ENCODE assay signal across 12 cellular contexts in the genomic region with DNA sequence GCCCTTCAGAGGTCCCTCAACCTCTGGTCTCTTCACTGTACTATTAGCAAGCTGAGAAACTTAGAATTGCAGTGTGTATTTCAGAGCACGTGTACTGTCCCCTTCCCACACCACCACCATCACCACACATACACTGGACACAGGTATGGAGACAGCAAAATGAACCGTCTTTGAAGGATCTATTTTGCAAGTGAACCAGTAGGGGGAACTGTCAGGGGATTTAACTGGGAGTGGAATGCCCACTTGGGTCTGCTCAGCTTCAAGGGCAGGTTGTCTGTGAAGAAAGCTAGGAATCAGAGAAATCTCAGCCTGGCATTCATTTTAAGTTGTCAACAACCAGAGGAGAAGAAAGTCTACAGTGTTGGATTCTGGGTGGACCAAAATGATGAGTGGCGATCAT.
DNase-seq lines count a peak whose midpoint lies in the region; ATAC-seq, FAIRE-seq and TF ChIP-seq lines count a peak whose summit lies in the region.
"Had no signal": no experiment of that assay in that cellular context is flagged by ENCODE, and none has a peak within 500 bp of the region (broad histone marks: within the 10 kb centered on the region; RNA-seq: fewer than 3 reads in every experiment).

No MANE protein-coding gene starts in this region.

- H3K4ac ChIP-seq in mesenchymal stem cell (ENCODE audit: low read depth in 1 of 2, low read length in 2 of 2): no peak overlapping the region

- TF ChIP-seq CTCF in A549 (IDR thresholded peaks at IDR 0.05): 0 out of 3 replicates have a peak, but pooled peaks have one; percentile 9
- TF ChIP-seq CTCF in heart right ventricle (IDR thresholded peaks at IDR 0.05): peak in 3 of 9 donors; percentile 32 to 39 (median 39)

- H2AFZ ChIP-seq in mesenchymal stem cell (ENCODE audit: low read depth, low read length): no peak overlapping the region

- H3K4me2 ChIP-seq in A549 (no peak overlapping the region), mesenchymal stem cell (ENCODE audit: low read length, poor library complexity, severe bottlenecking) (no peak overlapping the region)

- H3K4me1 ChIP-seq in A549 (no peaks in the 10 kb centered on the region), mesenchymal stem cell (ENCODE audit: control insufficient read depth, insufficient read depth, low read depth, low read length) (no peaks in the 10 kb centered on the region), heart right ventricle (peaks cover 10 to 74% (median 62%) of the 10 kb centered on the region in 9 donors)

- no peak for FAIRE-seq in A549 (lab: Jason Lieb, UNC)
- peak; percentile 56 for FAIRE-seq in GM12892 (lab: Jason Lieb, UNC)

- no peak for TF ChIP-seq EP300 in A549 (IDR thresholded peaks at IDR 0.05)

- H2BK12ac ChIP-seq in mesenchymal stem cell (ENCODE audit: low read length in 2 of 2): no peak overlapping the region

- intact Hi-C loops in heart right ventricle (cut with DNase I): loop anchor here in 2 of 10 donors (5.0 to 10.0 kb wide), 2 partner anchors 169 to 171 kb away; no protein-coding TSS in a partner anchor

- POLR2A ChIA-PET in A549 (lab: Yijun Ruan, JAX): no interaction called here

- H2BK5ac ChIP-seq in mesenchymal stem cell (ENCODE audit: low read depth, low read length, poor library complexity, severe bottlenecking): no peak overlapping the region

- H3K23ac ChIP-seq in mesenchymal stem cell (ENCODE audit: low read length in 2 of 2): no peak overlapping the region

- no peak overlapping the region for H2BK120ac ChIP-seq in mesenchymal stem cell (ENCODE audit: low read depth, low read length)

- H4K8ac ChIP-seq in mesenchymal stem cell (ENCODE audit: low read length): no peak overlapping the region

- CTCF ChIA-PET in A549 (lab: Yijun Ruan, JAX): interaction anchor here (1.7 kb wide), 1 partner anchor 11 kb away, joined by 6 read pairs; no protein-coding TSS in a partner anchor

- H3K9me3 ChIP-seq in A549: no peaks in the 10 kb centered on the region
- no peaks in the 10 kb centered on the region for H3K9me3 ChIP-seq in mesenchymal stem cell (ENCODE audit: control insufficient read depth, low read length)
- no peaks in the 10 kb centered on the region for H3K9me3 ChIP-seq in heart right ventricle
- H3K9me3 ChIP-seq: MG63 had no signal

- H3K27me3 ChIP-seq in mesenchymal stem cell (ENCODE audit: control insufficient read depth in 1 of 2, insufficient read depth in 1 of 2, low read length in 2 of 2): no peaks in the 10 kb centered on the region
- H3K27me3 ChIP-seq in heart right ventricle: no peaks in the 10 kb centered on the region

- whole genome bisulfite sequencing in A549 (ENCODE audit: missing lambda C conversion rate): 31% methylated on average over 3 of the region's 3 CpGs
- WGBS in mesenchymal stem cell: 67% methylated on average over 2 of the region's 3 CpGs
- 49 to 71% methylated on average over 3 of the region's 3 CpGs for WGBS in heart right ventricle, 2 donors

- TF ChIP-seq POLR2A in A549 (IDR thresholded peaks at IDR 0.05; ENCODE audit: low read length) (no peak), GM12892 (IDR thresholded peaks at IDR 0.05; ENCODE audit: low read depth, low read length) (no peak)

- H3K36me3 ChIP-seq in mesenchymal stem cell (ENCODE audit: control insufficient read depth in 1 of 2, insufficient read depth in 2 of 2, low read depth in 1 of 2, low read length in 2 of 2) (peaks cover 0 to 8% of the 10 kb centered on the region in 2 experiments), heart right ventricle (no peaks in the 10 kb centered on the region)
- H3K36me3 ChIP-seq: MG63 had no signal

- H2BK15ac ChIP-seq in mesenchymal stem cell (ENCODE audit: low read depth, poor library complexity, severe bottlenecking): no peak overlapping the region

- DNase-seq in A549 (ENCODE audit: low read depth in 1 of 2, low spot score in 1 of 2) (peak; percentile 19 to 29), GM12892 (ENCODE audit: insufficient read length) (no peak), SK-N-DZ (ENCODE audit: low spot score) (peak; percentile 78), germinal center (ENCODE audit: low spot score) (peak; percentile 16), mesenchymal stem cell (no peak), heart right ventricle (no peak)
- no peak for DNase-seq in activated naive CD4-positive, alpha-beta T cell treated with Interleukin-2 at 50 U/mL for 16 hours
- DNase-seq: CD4-positive, CD25-positive, alpha-beta regulatory T cell; left cardiac atrium; MG63 had no signal

- H3K27ac ChIP-seq in A549: no peak overlapping the region
- no peak overlapping the region for H3K27ac ChIP-seq in mesenchymal stem cell (ENCODE audit: low read length, poor library complexity, severe bottlenecking)
- H3K27ac ChIP-seq in heart right ventricle: peak overlapping the region in 2 of 10 donors; percentile 9 to 38
- H3K27ac ChIP-seq: coronary artery had no signal

- no peak overlapping the region for H4K91ac ChIP-seq in mesenchymal stem cell (ENCODE audit: low read length)

- no peak overlapping the region for H3K4me3 ChIP-seq in A549
- H3K4me3 ChIP-seq in mesenchymal stem cell (ENCODE audit: insufficient read depth in 1 of 2, low read depth in 1 of 2, low read length in 2 of 2): no peak overlapping the region
- no peak overlapping the region for H3K4me3 ChIP-seq in heart right ventricle
- H3K4me3 ChIP-seq: coronary artery, MG63 had no signal

- no peak overlapping the region for H3K18ac ChIP-seq in mesenchymal stem cell (ENCODE audit: low read depth in 1 of 2, low read length in 2 of 2)

- peaks cover 3% of the 10 kb centered on the region for H3K79me1 ChIP-seq in mesenchymal stem cell (replicated peaks; ENCODE audit: low read length, poor library complexity, severe bottlenecking)

- TF ChIP-seq RAD21 in A549 (conservative IDR thresholded peaks at IDR 0.05 in 1 of 2, IDR thresholded peaks at IDR 0.05 in 1 of 2): peak in 1 of 2 experiments; percentile 19; a peak in 1 of 5 replicates

- ATAC-seq in A549: peak; percentile 50 to 76; a peak in 3 of 6 replicates
- no peak for ATAC-seq in GM18907 (IDR thresholded peaks at IDR 0.05; ENCODE audit: unreplicated experiment)
- ATAC-seq in heart right ventricle: no peak
- ATAC-seq: left cardiac atrium had no signal

- no peak overlapping the region for H3K14ac ChIP-seq in mesenchymal stem cell (ENCODE audit: low read length in 2 of 2)

- H2AK5ac ChIP-seq in mesenchymal stem cell (ENCODE audit: low read length, severe bottlenecking): no peak overlapping the region

- H3K9ac ChIP-seq in mesenchymal stem cell (ENCODE audit: low read length): no peak overlapping the region

TF ChIP-seq in A549, 52 proteins besides CTCF, POLR2A, EP300 and RAD21:
- TF ChIP-seq POLR2AphosphoS2 (conservative IDR thresholded peaks at IDR 0.05; ENCODE audit: low read length): no peak
- no peak for TF ChIP-seq HDAC2 (IDR thresholded peaks at IDR 0.05)
- TF ChIP-seq CEBPB (IDR thresholded peaks at IDR 0.05): no peak
- no peak for TF ChIP-seq NFE2L2 (conservative IDR thresholded peaks at IDR 0.05; ENCODE audit: low read length)
- TF ChIP-seq JUNB (IDR thresholded peaks at IDR 0.05): no peak

Comparison
In these comparisons a context has a peak if more than half of its experiments do, and no peak if none do; other contexts are left out.
1. ATAC-seq: peak in A549 (2 of 2); none in GM18907 (single experiment) and heart right ventricle (0 of 8).
2. DNase-seq: peak in A549 (2 of 2), SK-N-DZ (single experiment) and germinal center (single experiment); none in GM12892 (single experiment), activated naive CD4-positive, alpha-beta T cell treated with Interleukin-2 at 50 U/mL for 16 hours (single experiment), mesenchymal stem cell (single experiment) and heart right ventricle (0 of 2).